Comparison of ENCODE assay signal across 15 cellular contexts in genomic region chr6:54516331-54516730, GRCh38.
"Had no signal": no experiment of that assay in that cellular context is flagged by ENCODE, and none has a peak within 500 bp of the region (broad histone marks: within the 10 kb centered on the region; RNA-seq: fewer than 3 reads in every experiment).

No MANE protein-coding gene starts in this region.

- DNase-seq: activated CD4-positive, CD25-positive, alpha-beta regulatory T cell treated with anti-CD3 and anti-CD28 coated beads, Interleukin-2, amount 50 U/mL, for 72 hours; activated naive CD8-positive, alpha-beta T cell treated with anti-CD3 and anti-CD28 coated beads for 36 hours; amygdala; central memory CD4-positive, alpha-beta T cell; colonic mucosa; hippocampal formation; kidney; mesendoderm; retina; stimulated activated CD4-positive, alpha-beta T cell treated with anti-CD3 and anti-CD28 coated beads, Interleukin-2, amount 100 ng/mL, for 48 hours; tibial artery; uterus had no signal

- H3K4me3 ChIP-seq: colonic mucosa, esophagus muscularis mucosa, tibial artery, uterus had no signal

- ATAC-seq: natural killer cell treated with Interleukin-12 subunit alpha and Interleukin-12 subunit beta and Interleukin-15 and Interleukin-18, amount 100 ng/mL, for 72 hours; stimulated activated memory B cell treated with anti-CD40 and anti-IgM and Interleukin-4, amounts not matched to agents 10 μg/mL and 1 μg/mL and 100 μg/mL, for 72 hours had no signal
